Comparison of ENCODE assay signal across 19 cellular contexts in genomic region chr4:8080754-8081065, GRCh38.
DNase-seq lines count a peak whose midpoint lies in the region; ATAC-seq, FAIRE-seq and TF ChIP-seq lines count a peak whose summit lies in the region.
"Had no signal": no experiment of that assay in that cellular context is flagged by ENCODE, and none has a peak within 500 bp of the region (broad histone marks: within the 10 kb centered on the region; RNA-seq: fewer than 3 reads in every experiment).

No MANE protein-coding gene starts in this region.

- H2BK12ac ChIP-seq in mesenchymal stem cell (ENCODE audit: low read length in 2 of 2): no peak overlapping the region

- H3K36me3 ChIP-seq in cardiac muscle cell (no peaks in the 10 kb centered on the region), K562 (ENCODE audit: control insufficient read depth, insufficient read depth, low read length) (no peaks in the 10 kb centered on the region), mesenchymal stem cell (ENCODE audit: control insufficient read depth in 1 of 2, insufficient read depth in 2 of 2, low read depth in 1 of 2, low read length in 2 of 2) (no peaks in the 10 kb centered on the region), gastrocnemius medialis (peaks cover 0 to 61% of the 10 kb centered on the region in 2 donors)

- H3K18ac ChIP-seq in mesenchymal stem cell (ENCODE audit: low read depth in 1 of 2, low read length in 2 of 2): no peak overlapping the region

- H4K20me1 ChIP-seq in K562 (replicated peaks; ENCODE audit: control insufficient read depth, insufficient read depth, low read length): peaks cover 34% of the 10 kb centered on the region

- H3K4ac ChIP-seq in mesenchymal stem cell (ENCODE audit: low read depth in 1 of 2, low read length in 2 of 2): no peak overlapping the region

- H3K27ac ChIP-seq in cardiac muscle cell (peak overlapping the region; percentile 79), K562 (ENCODE audit: extremely low read depth, low read depth, low read length) (no peak overlapping the region), mesenchymal stem cell (ENCODE audit: low read length, poor library complexity, severe bottlenecking) (no peak overlapping the region), gastrocnemius medialis (peak overlapping the region; percentile 5 to 74 (median 61))
- H3K27ac ChIP-seq: 22Rv1 had no signal

- no peak overlapping the region for H4K8ac ChIP-seq in mesenchymal stem cell (ENCODE audit: low read length)

- no peak overlapping the region for H2BK5ac ChIP-seq in mesenchymal stem cell (ENCODE audit: low read depth, low read length, poor library complexity, severe bottlenecking)

- H3K27me3 ChIP-seq in cardiac muscle cell (no peaks in the 10 kb centered on the region), K562 (ENCODE audit: control insufficient read depth in 2 of 2, insufficient read depth in 2 of 2, low read length in 2 of 2) (peaks cover 3 to 48% of the 10 kb centered on the region in 2 experiments; a peak in 2 of 5 replicates), mesenchymal stem cell (ENCODE audit: control insufficient read depth in 1 of 2, insufficient read depth in 1 of 2, low read length in 2 of 2) (peaks cover 78 to 88% of the 10 kb centered on the region in 2 experiments), gastrocnemius medialis (no peaks in the 10 kb centered on the region)

- H3K23ac ChIP-seq in mesenchymal stem cell (ENCODE audit: low read length in 2 of 2): no peak overlapping the region

- H2AFZ ChIP-seq in K562 (ENCODE audit: low read depth, low read length) (no peak overlapping the region), mesenchymal stem cell (ENCODE audit: low read depth, low read length) (no peak overlapping the region)

- ATAC-seq in Right ventricle myocardium superior (ENCODE audit: poor library complexity): no peak
- ATAC-seq in K562: no peak
- no peak for ATAC-seq in gastrocnemius medialis

- H3K9me1 ChIP-seq in K562 (ENCODE audit: control insufficient read depth, insufficient read depth, low read length): no peaks in the 10 kb centered on the region

- TF ChIP-seq CTCF in cardiac muscle cell (IDR thresholded peaks at IDR 0.05; ENCODE audit: low read depth, low read length) (no peak), K562 (IDR thresholded peaks at IDR 0.05 in 2 of 3, conservative IDR thresholded peaks at IDR 0.05 in 1 of 3; ENCODE audit: insufficient read depth in 2 of 3, low read depth in 1 of 3, low read length in 3 of 3) (no peak), gastrocnemius medialis (IDR thresholded peaks at IDR 0.05 in 4 of 5, conservative IDR thresholded peaks at IDR 0.05 in 1 of 5) (no peak)

- no peaks in the 10 kb centered on the region for H3K9me3 ChIP-seq in cardiac muscle cell (ENCODE audit: low read depth)
- no peaks in the 10 kb centered on the region for H3K9me3 ChIP-seq in K562 (replicated peaks; ENCODE audit: control insufficient read depth, insufficient read depth, low read depth, low read length)
- H3K9me3 ChIP-seq in mesenchymal stem cell (ENCODE audit: control insufficient read depth, low read length): no peaks in the 10 kb centered on the region
- no peaks in the 10 kb centered on the region for H3K9me3 ChIP-seq in gastrocnemius medialis
- H3K9me3 ChIP-seq: Caco-2 had no signal

- H2BK120ac ChIP-seq in mesenchymal stem cell (ENCODE audit: low read depth, low read length): no peak overlapping the region

- TF ChIP-seq RAD21 in K562 (CRISPR knock-in tag; conservative IDR thresholded peaks at IDR 0.05 in 1 of 2, IDR thresholded peaks at IDR 0.05 in 1 of 2): no peak

- 0% methylated on average over 3 of the region's 5 CpGs for WGBS in K562 (ENCODE audit: insufficient coverage, low coverage, missing lambda C conversion rate)
- WGBS in mesenchymal stem cell: 59% methylated on average over 5 of the region's 5 CpGs

- TF ChIP-seq POLR2A in K562 (conservative IDR thresholded peaks at IDR 0.05) (no peak), gastrocnemius medialis (IDR thresholded peaks at IDR 0.05) (no peak)

- TF ChIP-seq EP300 in K562 (IDR thresholded peaks at IDR 0.05; ENCODE audit: low read length): no peak

- CTCF ChIA-PET in K562 (lab: Yijun Ruan, JAX; ENCODE audit: low intra/inter-chr PET ratio): no interaction called here

- H3K14ac ChIP-seq in mesenchymal stem cell (ENCODE audit: low read length in 2 of 2): no peak overlapping the region

- no peak overlapping the region for H2AK5ac ChIP-seq in mesenchymal stem cell (ENCODE audit: low read length, severe bottlenecking)

- H3K4me1 ChIP-seq in cardiac muscle cell (ENCODE audit: low read depth): peaks cover 22% of the 10 kb centered on the region
- peaks cover 0 to 15% of the 10 kb centered on the region in 2 experiments; a peak in 4 of 5 replicates for H3K4me1 ChIP-seq in K562 (replicated peaks in 1 of 2; ENCODE audit: control insufficient read depth in 2 of 2, insufficient read depth in 2 of 2, low read length in 2 of 2)
- no peaks in the 10 kb centered on the region for H3K4me1 ChIP-seq in mesenchymal stem cell (ENCODE audit: control insufficient read depth, insufficient read depth, low read depth, low read length)
- peaks cover 0 to 5% of the 10 kb centered on the region in 2 donors for H3K4me1 ChIP-seq in gastrocnemius medialis
- H3K4me1 ChIP-seq: Caco-2 had no signal

- no TSS peak for BruUV-seq in K562 (replicated peaks; lab: Mats Ljungman, UMichigan)

- no peaks in the 10 kb centered on the region for H3K79me1 ChIP-seq in mesenchymal stem cell (replicated peaks; ENCODE audit: low read length, poor library complexity, severe bottlenecking)

- no peak overlapping the region for H4K91ac ChIP-seq in mesenchymal stem cell (ENCODE audit: low read length)

- H3K4me2 ChIP-seq in K562 (ENCODE audit: insufficient read depth, low read length) (no peak overlapping the region), mesenchymal stem cell (ENCODE audit: low read length, poor library complexity, severe bottlenecking) (no peak overlapping the region)

- H3K79me2 ChIP-seq in K562 (ENCODE audit: control insufficient read depth, insufficient read depth, low read length): no peaks in the 10 kb centered on the region

- intact Hi-C loops in Right ventricle myocardium superior (cut with DNase I) (no loop called here), K562 (cut with micrococcal nuclease) (no loop called here), gastrocnemius medialis (cut with DNase I; ENCODE audit: low total_unique reads) (no loop called here)

- H3K9ac ChIP-seq in K562 (ENCODE audit: insufficient read depth in 1 of 2, low read depth in 2 of 2, low read length in 2 of 2): no peak overlapping the region
- no peak overlapping the region for H3K9ac ChIP-seq in mesenchymal stem cell (ENCODE audit: low read length)

- FAIRE-seq in K562 (lab: Jason Lieb, UNC): no peak

- H2BK15ac ChIP-seq in mesenchymal stem cell (ENCODE audit: low read depth, poor library complexity, severe bottlenecking): peak overlapping the region; percentile 6

- POLR2A ChIA-PET in K562 (lab: Yijun Ruan, JAX): interaction anchor here (0.6 to 1.0 kb wide), 4 partner anchors 9 to 512 kb away, joined by 3 read pairs; partner anchors contain the start of gene CPZ

- H3K4me3 ChIP-seq in cardiac muscle cell (no peak overlapping the region), K562 (no peak overlapping the region), mesenchymal stem cell (ENCODE audit: insufficient read depth in 1 of 2, low read depth in 1 of 2, low read length in 2 of 2) (no peak overlapping the region), gastrocnemius medialis (no peak overlapping the region)

- in situ Hi-C loops in K562 (cut with MboI) (no loop called here), gastrocnemius medialis (cut with MboI; ENCODE audit: low sequenced_read_pairs in 4 of 4) (no loop called here)

- DNase-seq in cardiac muscle cell (ENCODE audit: low read depth in 1 of 2, low spot score in 1 of 2) (no peak), Right ventricle myocardium superior (no peak), K562 (ENCODE audit: extremely low read depth in 1 of 4, low spot score in 3 of 4) (no peak), mesenchymal stem cell (no peak), gastrocnemius medialis (no peak), HT-29 (ENCODE audit: low spot score) (no peak), NCI-H1048 (lab: John Stamatoyannopoulos, UW) (no peak), NCI-H1092 (lab: John Stamatoyannopoulos, UW) (no peak)
- DNase-seq: Caco-2; CD4-positive, alpha-beta T cell; DMS153; GDM1; HCEC 1CT; NCI-H1694 treated with DMSO at 0.1 percent for 48 hours; NCI-H510A; NCI-H774; OCI-M1; SIG-M5 had no signal

TF ChIP-seq in K562, 482 proteins besides CTCF, POLR2A, EP300 and RAD21:
- TF ChIP-seq ZHX1 (conservative IDR thresholded peaks at IDR 0.05; ENCODE audit: low read length) (no peak), ZKSCAN8 (CRISPR knock-in tag; IDR thresholded peaks at IDR 0.05) (peak; percentile 66; the same call in 1 of the 2 replicates), ZNF57 (CRISPR knock-in tag; IDR thresholded peaks at IDR 0.05) (no peak), ZNF175 (CRISPR knock-in tag; IDR thresholded peaks at IDR 0.05; ENCODE audit: low read depth) (no peak), ZKSCAN3 (CRISPR knock-in tag; IDR thresholded peaks at IDR 0.05) (no peak), SUPT5H (IDR thresholded peaks at IDR 0.05) (no peak)

Comparison
In these comparisons a context has a peak if more than half of its experiments do, and no peak if none do; other contexts are left out.
1. H3K27ac ChIP-seq: peak in cardiac muscle cell (single experiment) and gastrocnemius medialis (4 of 4); none in K562 (single experiment) and mesenchymal stem cell (single experiment).